In the genomic region with DNA sequence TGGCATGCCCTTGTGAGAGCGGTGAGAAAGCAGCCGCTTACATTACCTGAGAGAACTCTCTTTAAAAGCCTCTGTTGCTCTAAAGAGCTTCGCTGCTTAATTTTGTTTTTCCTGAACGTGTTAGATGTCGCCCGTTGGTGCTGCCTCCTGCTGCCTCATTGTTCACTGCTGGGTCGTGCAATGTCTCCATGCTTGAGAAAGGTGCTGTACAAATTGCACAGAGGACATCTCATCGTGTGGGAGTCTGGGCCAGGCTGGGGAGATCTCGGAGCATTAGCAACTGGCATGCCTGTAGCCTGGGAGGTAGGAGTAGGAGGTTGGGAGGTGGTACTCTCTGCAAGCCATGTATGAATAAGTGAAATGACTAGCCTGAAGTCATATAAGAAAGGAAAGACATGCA, we compare ENCODE assay signal across 29 cellular contexts.
"Had no signal": no experiment of that assay in that cellular context is flagged by ENCODE, and none has a peak within 500 bp of the region (broad histone marks: within the 10 kb centered on the region; RNA-seq: fewer than 3 reads in every experiment).

No MANE protein-coding gene starts in this region.

- H3K27me3 ChIP-seq: left lung, sigmoid colon, testis, thyroid gland, transverse colon, upper lobe of right lung had no signal

- FAIRE-seq: keratinocyte, pancreas, small intestine, urothelium cell line had no signal

- H3K4me3 Mint-ChIP-seq: natural killer cell; nephron progenitor cell; stimulated activated memory B cell treated with anti-CD40 and anti-IgM and Interleukin-4, amounts not matched to agents 10 μg/mL and 1 μg/mL and 100 μg/mL, for 72 hours; stimulated activated naive CD8-positive, alpha-beta T cell treated with anti-CD3 and anti-CD28 coated beads, Interleukin-15, amount 100 ng/mL, for 72 hours had no signal

- H3K36me3 Mint-ChIP-seq: stimulated activated memory B cell treated with anti-CD40 and anti-IgM and Interleukin-4, amounts not matched to agents 10 μg/mL and 1 μg/mL and 100 μg/mL, for 72 hours had no signal

- DNase-seq: hippocampal formation; left colon; left lung; lower lobe of right lung; mammary epithelial cell; mesenchymal stem cell; natural killer cell; nephron progenitor cell; nucleus accumbens; pancreas; retina; right cardiac atrium; sigmoid colon; small intestine; stimulated activated CD4-positive, alpha-beta T cell treated with anti-CD3 and anti-CD28 coated beads, Interleukin-1b, Interleukin-23, amount 100 ng/mL, for 48 hours; stimulated activated CD4-positive, alpha-beta T cell treated with anti-CD3 and anti-CD28 coated beads, Interleukin-2, amount 100 ng/mL, for 48 hours; stimulated activated CD4-positive, alpha-beta T cell treated with anti-CD3 and anti-CD28 coated beads, Interleukin-4, amount 100 ng/mL, for 4 hours; stimulated activated CD8-positive, alpha-beta memory T cell treated with anti-CD3 and anti-CD28 coated beads, Interleukin-4, amount 100 ng/mL, for 48 hours; stimulated activated naive CD4-positive, alpha-beta T cell treated with Interleukin-2 at 50 U/mL for 16 hours; stimulated activated naive CD8-positive, alpha-beta T cell treated with anti-CD3 and anti-CD28 coated beads, Interleukin-15, amount 100 ng/mL, for 72 hours; substantia nigra; testis; thyroid gland; transverse colon; upper lobe of right lung had no signal

- H3K9me3 ChIP-seq: left lung, lower lobe of right lung, pancreas, prostate gland, sigmoid colon, testis, thyroid gland, transverse colon, upper lobe of right lung had no signal

- H3K9me3 Mint-ChIP-seq: nephron progenitor cell had no signal

- ATAC-seq: left colon; left lung; lower lobe of right lung; natural killer cell; pancreas; right cardiac atrium; stimulated activated memory B cell treated with anti-CD40 and anti-IgM and Interleukin-4, amounts not matched to agents 10 μg/mL and 1 μg/mL and 100 μg/mL, for 72 hours; stimulated activated naive CD8-positive, alpha-beta T cell treated with anti-CD3 and anti-CD28 coated beads, Interleukin-15, amount 100 ng/mL, for 72 hours; upper lobe of right lung had no signal

- H3K4me1 Mint-ChIP-seq: natural killer cell; nephron progenitor cell; stimulated activated memory B cell treated with anti-CD40 and anti-IgM and Interleukin-4, amounts not matched to agents 10 μg/mL and 1 μg/mL and 100 μg/mL, for 72 hours; stimulated activated naive CD8-positive, alpha-beta T cell treated with anti-CD3 and anti-CD28 coated beads, Interleukin-15, amount 100 ng/mL, for 72 hours had no signal

- H3K4me1 ChIP-seq: left lung, lower lobe of right lung, pancreas, prostate gland, testis, thyroid gland, transverse colon, upper lobe of right lung had no signal

- H3K36me3 ChIP-seq: left lung, lower lobe of right lung, pancreas, prostate gland, sigmoid colon, thyroid gland, transverse colon, upper lobe of right lung had no signal

- H3K27ac Mint-ChIP-seq: natural killer cell; nephron progenitor cell; stimulated activated memory B cell treated with anti-CD40 and anti-IgM and Interleukin-4, amounts not matched to agents 10 μg/mL and 1 μg/mL and 100 μg/mL, for 72 hours; stimulated activated naive CD8-positive, alpha-beta T cell treated with anti-CD3 and anti-CD28 coated beads, Interleukin-15, amount 100 ng/mL, for 72 hours had no signal

- H3K4me3 ChIP-seq: left lung, lower lobe of right lung, pancreas, prostate gland, sigmoid colon, testis, thyroid gland, transverse colon, upper lobe of right lung had no signal

- H3K27ac ChIP-seq: left lung, lower lobe of right lung, pancreas, prostate gland, sigmoid colon, testis, thyroid gland, transverse colon, upper lobe of right lung had no signal

- H3K27me3 Mint-ChIP-seq: stimulated activated memory B cell treated with anti-CD40 and anti-IgM and Interleukin-4, amounts not matched to agents 10 μg/mL and 1 μg/mL and 100 μg/mL, for 72 hours; stimulated activated naive CD8-positive, alpha-beta T cell treated with anti-CD3 and anti-CD28 coated beads, Interleukin-15, amount 100 ng/mL, for 72 hours had no signal
